17 cellular contexts compared by ENCODE assay signal in the genomic region with DNA sequence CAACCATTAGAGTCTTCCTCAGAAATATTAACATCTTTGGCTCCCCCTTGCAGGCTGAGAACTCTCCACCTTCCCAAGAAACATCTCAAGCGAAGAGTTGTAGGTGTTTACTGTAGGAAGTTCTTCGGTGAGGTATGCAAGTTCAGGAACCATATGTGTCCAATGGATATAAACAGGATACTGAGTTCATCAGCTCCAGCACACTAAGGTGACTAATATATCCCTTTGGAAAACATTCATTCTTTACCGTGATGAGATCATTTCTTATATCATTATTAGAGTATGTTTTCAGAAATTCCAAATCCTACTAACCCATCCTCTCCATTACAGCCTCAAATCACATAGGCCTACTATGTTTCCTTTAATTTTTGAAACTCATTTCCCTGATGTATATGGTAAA.
"Had no signal": no experiment of that assay in that cellular context is flagged by ENCODE, and none has a peak within 500 bp of the region (broad histone marks: within the 10 kb centered on the region; RNA-seq: fewer than 3 reads in every experiment).

No MANE protein-coding gene starts in this region.

- H3K36me3 ChIP-seq: adrenal gland, esophagus squamous epithelium, lower lobe of right lung had no signal

- H3K9me3 Mint-ChIP-seq: central memory CD8-positive, alpha-beta T cell; T-helper 1 cell treated with Interleukin-12 subunit alpha and Interleukin-12 subunit beta and Interleukin-4 antibody, amounts not matched to agents 30 μg/mL and 1 μg/mL, for 36 hours had no signal

- H3K27ac ChIP-seq: adrenal gland, body of pancreas, esophagus squamous epithelium, lower lobe of right lung, psoas muscle had no signal

- H3K9me3 ChIP-seq: adrenal gland, body of pancreas, esophagus squamous epithelium, lower lobe of right lung, mucosa of descending colon had no signal

- H3K4me3 ChIP-seq: adrenal gland, body of pancreas, esophagus squamous epithelium, lower lobe of right lung, mucosa of descending colon, psoas muscle had no signal

- H3K4me1 ChIP-seq: adrenal gland, body of pancreas, esophagus squamous epithelium, lower lobe of right lung, psoas muscle had no signal

- H3K4me1 Mint-ChIP-seq: central memory CD8-positive, alpha-beta T cell; naive thymus-derived CD8-positive, alpha-beta T cell had no signal

- DNase-seq: activated CD4-positive, alpha-beta T cell treated with anti-CD3 and anti-CD28 coated beads, Interleukin-2, amount 50 U/mL, for 1 hour; activated naive CD4-positive, alpha-beta T cell treated with anti-CD3 and anti-CD28 coated beads, Interleukin-2, amount 50 U/mL, for 16 hours; adrenal gland; body of pancreas; endodermal cell; esophagus squamous epithelium; left cardiac atrium; lower lobe of right lung; mucosa of descending colon; naive thymus-derived CD8-positive, alpha-beta T cell; nucleus accumbens; psoas muscle; stimulated activated CD4-positive, alpha-beta T cell treated with anti-CD3 and anti-CD28 coated beads, Interleukin-2, amount 100 ng/mL, for 48 hours; stimulated activated naive CD4-positive, alpha-beta T cell treated with Interleukin-2 at 50 U/mL for 16 hours; trophoblast cell had no signal

- H3K27me3 ChIP-seq: adrenal gland, body of pancreas, esophagus squamous epithelium had no signal

- H3K36me3 Mint-ChIP-seq: naive thymus-derived CD8-positive, alpha-beta T cell had no signal

- H3K4me3 Mint-ChIP-seq: central memory CD8-positive, alpha-beta T cell; endodermal cell; naive thymus-derived CD8-positive, alpha-beta T cell; T-helper 1 cell treated with Interleukin-12 subunit alpha and Interleukin-12 subunit beta and Interleukin-4 antibody, amounts not matched to agents 30 μg/mL and 1 μg/mL, for 36 hours had no signal

- H3K27ac Mint-ChIP-seq: endodermal cell; T-helper 1 cell treated with Interleukin-12 subunit alpha and Interleukin-12 subunit beta and Interleukin-4 antibody, amounts not matched to agents 30 μg/mL and 1 μg/mL, for 36 hours had no signal

- ATAC-seq: body of pancreas; left cardiac atrium; lower lobe of right lung; mucosa of descending colon; naive thymus-derived CD8-positive, alpha-beta T cell; psoas muscle had no signal
